In genomic region chr11:113974741-113975470, GRCh38 we compare ENCODE assay signal across 9 cellular contexts. TPM values are rescaled to one million over a fixed set of nuclear protein-coding genes. Genes with fewer than 3 reads are reported as not detected.
DNase-seq lines count a peak whose midpoint lies in the region; ATAC-seq, FAIRE-seq and TF ChIP-seq lines count a peak whose summit lies in the region.
"Had no signal": no experiment of that assay in that cellular context is flagged by ENCODE, and none has a peak within 500 bp of the region (broad histone marks: within the 10 kb centered on the region; RNA-seq: fewer than 3 reads in every experiment).

Gene HTR3A, plus strand, starts transcription at chr11:113975108. Its CDS starts 218 bp downstream, at chr11:113975326.

- H3K18ac ChIP-seq in H1 (ENCODE audit: extremely low read depth, low read length) = peak within 1 kb of the TSS; percentile 95

- H3K27me3 ChIP-seq in H1 (replicated peaks in 1 of 4; ENCODE audit: control insufficient read depth in 3 of 4, extremely low read depth in 1 of 4, insufficient read depth in 3 of 4, low read length in 3 of 4) = peaks cover 0 to 3% (median 0%) of the 10 kb centered on the region in 4 experiments; a peak in 1 of 7 replicates

- no peak for FAIRE-seq in H1 (lab: Jason Lieb, UNC)

- TF ChIP-seq CTCF in H1 (IDR thresholded peaks at IDR 0.05; ENCODE audit: control extremely low read depth in 1 of 3, insufficient read depth in 1 of 3, low read depth in 1 of 3, low read length in 3 of 3) = peak in 1 of 3 experiments; percentile 32; a peak in 1 of 4 replicates

- H3K9me3 Mint-ChIP-seq in naive B cell = no peaks in the 10 kb centered on the region

- no peaks in the 10 kb centered on the region for H3K27me3 Mint-ChIP-seq in naive B cell

- H3K4ac ChIP-seq in H1 (replicated peaks; ENCODE audit: insufficient read length, low read depth, low read length) = peak within 1 kb of the TSS; percentile 22

- no peaks in the 10 kb centered on the region for H3K79me2 ChIP-seq in H1 (ENCODE audit: control insufficient read depth in 1 of 2, insufficient read depth in 2 of 2, low read length in 2 of 2)

- no peak for ATAC-seq in naive B cell (ENCODE audit: low read depth in 2 of 2)

- peak; percentile 92 for DNase-seq in NCI-H2171 treated with DMSO at 0.1 percent for 48 hours (lab: John Stamatoyannopoulos, UW)
- peak; percentile 43 to 76 for DNase-seq in H1 (ENCODE audit: low read depth in 1 of 2, low spot score in 2 of 2)
- DNase-seq in naive B cell = no peak
- DNase-seq in NAMALWA (ENCODE audit: low spot score) = no peak
- no peak for DNase-seq in ureter (ENCODE audit: low spot score)
- no peak for DNase-seq in SKM-1 (lab: John Stamatoyannopoulos, UW; ENCODE audit: unreplicated experiment)
- DNase-seq in GOT3 (lab: John Stamatoyannopoulos, UW) = no peak

- peak within 1 kb of the TSS; percentile 56; the same call in 1 of the 2 replicates for H2BK20ac ChIP-seq in H1 (ENCODE audit: low read length)

- peaks cover 44 to 75% (median 71%) of the 10 kb centered on the region in 3 donors for H3K4me1 Mint-ChIP-seq in naive B cell

- H2BK120ac ChIP-seq in H1 (replicated peaks; ENCODE audit: low read depth, low read length) = no peak within 1 kb of the TSS

- peak within 1 kb of the TSS; percentile 38 for H4K91ac ChIP-seq in H1 (replicated peaks; ENCODE audit: insufficient read length, low read length)

- no peak; a peak in 1 of 4 replicates for TF ChIP-seq RAD21 in H1 (IDR thresholded peaks at IDR 0.05 in 1 of 2, conservative IDR thresholded peaks at IDR 0.05 in 1 of 2; ENCODE audit: low read depth in 2 of 2, low read length in 2 of 2)

- CTCF ChIA-PET in H1 (lab: Charles Lee; ENCODE audit: partially characterized antibody) = interaction anchor here (1.0 to 3.6 kb wide), 17 partner anchors 9 to 287 kb away, joined by 3 to 30 read pairs (median 4); partner anchors contain the start of gene HTR3B

- H3K4me2 ChIP-seq in H1 (ENCODE audit: insufficient read depth in 1 of 2, low read depth in 2 of 2, low read length in 2 of 2) = peak within 1 kb of the TSS; percentile 58 to 65
- H3K4me2 ChIP-seq: KMS-11 had no signal

- H2BK5ac ChIP-seq in H1 (ENCODE audit: low read depth, low read length) = peak within 1 kb of the TSS; percentile 79; the same call in 1 of the 2 replicates

- peak within 1 kb of the TSS in 1 of 4 experiments; percentile 26; a peak in 3 of 8 replicates for H3K4me3 ChIP-seq in H1 (ENCODE audit: extremely low read depth in 1 of 4, insufficient read depth in 2 of 4, low read depth in 3 of 4, low read length in 4 of 4)

- H3K56ac ChIP-seq in H1 (replicated peaks; ENCODE audit: insufficient read length, low read depth, low read length) = no peak within 1 kb of the TSS

- TF ChIP-seq POLR2A in H1 (IDR thresholded peaks at IDR 0.05; ENCODE audit: control extremely low read depth in 1 of 2, low read depth in 2 of 2, low read length in 2 of 2) = no peak

- no peaks in the 10 kb centered on the region for H3K36me3 ChIP-seq in ES-I3 (ENCODE audit: insufficient read depth, low read length)
- no peaks in the 10 kb centered on the region for H3K36me3 ChIP-seq in H1 (ENCODE audit: control insufficient read depth in 2 of 4, insufficient read depth in 4 of 4, low read length in 3 of 4)

- no peaks in the 10 kb centered on the region for H3K79me1 ChIP-seq in H1 (ENCODE audit: low read depth, low read length)

- no peaks in the 10 kb centered on the region for H3K9me3 ChIP-seq in ES-I3 (ENCODE audit: control insufficient read depth, insufficient read depth, low read length)
- no peaks in the 10 kb centered on the region for H3K9me3 ChIP-seq in H1 (ENCODE audit: insufficient read depth in 2 of 2, low read depth in 1 of 2, low read length in 1 of 2)

- no peak within 1 kb of the TSS for H3K14ac ChIP-seq in H1 (ENCODE audit: insufficient read length)

- peak within 1 kb of the TSS; percentile 81; the same call in 1 of the 2 replicates for H2BK12ac ChIP-seq in H1 (ENCODE audit: low read depth, low read length)

- peak within 1 kb of the TSS; percentile 50; the same call in 1 of the 2 replicates for H2BK15ac ChIP-seq in H1 (ENCODE audit: low read length)

- TF ChIP-seq EP300 in H1 (IDR thresholded peaks at IDR 0.05; ENCODE audit: borderline replicate concordance in 1 of 2, low read depth in 2 of 2, low read length in 2 of 2) = no peak

- no peaks in the 10 kb centered on the region for H3K36me3 Mint-ChIP-seq in naive B cell

- POLR2A ChIA-PET in H1 (lab: Charles Lee; ENCODE audit: partially characterized antibody) = no interaction called here

- H4K20me1 ChIP-seq in H1 (replicated peaks in 1 of 2; ENCODE audit: control insufficient read depth in 1 of 2, insufficient read depth in 2 of 2, low read length in 2 of 2) = no peaks in the 10 kb centered on the region

- H4K5ac ChIP-seq in H1 (ENCODE audit: insufficient read length, low read depth, low read length) = no peak within 1 kb of the TSS

- 22% methylated on average over 12 of the region's 12 CpGs; no CpG with 5 or more reads in 1 of the 2 experiments for WGBS in H1 (ENCODE audit: extremely low coverage in 1 of 2, insufficient coverage in 1 of 2, insufficient read length in 1 of 2, insufficient replicate concordance in 2 of 2, low coverage in 1 of 2, low lambda C conversion rate in 2 of 2, missing lambda C conversion rate in 1 of 2), 2 experiments

- H3K4me1 ChIP-seq in ES-I3 (ENCODE audit: insufficient read depth, low read length) = peaks cover 3% of the 10 kb centered on the region; the same call in 1 of the 2 replicates
- peaks cover 0 to 14% (median 13%) of the 10 kb centered on the region in 4 experiments; a peak in 6 of 7 replicates for H3K4me1 ChIP-seq in H1 (replicated peaks in 1 of 4; ENCODE audit: control insufficient read depth in 3 of 4, insufficient read depth in 4 of 4, low read length in 3 of 4)

- peak within 1 kb of the TSS; percentile 90 to 99 (median 95) for H3K27ac Mint-ChIP-seq in naive B cell

- peaks cover 6% of the 10 kb centered on the region for H3K23me2 ChIP-seq in H1 (ENCODE audit: low read depth, low read length)

- H4K8ac ChIP-seq in H1 (ENCODE audit: extremely low read depth, insufficient read depth, low read length) = peak within 1 kb of the TSS; percentile 47

- H2AK5ac ChIP-seq in H1 (ENCODE audit: low read depth, low read length) = no peak within 1 kb of the TSS

- H3K9ac ChIP-seq in ES-I3 (ENCODE audit: low read depth, low read length) = peak within 1 kb of the TSS; percentile 23; the same call in 1 of the 2 replicates
- H3K9ac ChIP-seq in H1 (replicated peaks in 1 of 4; ENCODE audit: extremely low read depth in 1 of 4, low read depth in 3 of 4, low read length in 3 of 4) = no peak within 1 kb of the TSS; a peak in 1 of 7 replicates
- H3K9ac ChIP-seq: KMS-11 had no signal

- H2AFZ ChIP-seq in H1 (ENCODE audit: low read length) = peak within 1 kb of the TSS; percentile 94

- H3K23ac ChIP-seq in H1 (ENCODE audit: insufficient read length) = no peak within 1 kb of the TSS

- H3K4me3 Mint-ChIP-seq in naive B cell = peak within 1 kb of the TSS in 7 of 8 donors; percentile 9 to 79 (median 51)

- H3K27ac ChIP-seq in H1 (ENCODE audit: low read depth, low read length) = no peak within 1 kb of the TSS
- H3K27ac ChIP-seq: KMS-11 had no signal

TF ChIP-seq in H1, 55 proteins besides CTCF, POLR2A, EP300 and RAD21 (continues in another document):
- TF ChIP-seq CBX5 (IDR thresholded peaks at IDR 0.05; ENCODE audit: low read depth, low read length) (no peak), POLR2AphosphoS5 (IDR thresholded peaks at IDR 0.05; ENCODE audit: low read depth, low read length) (no peak), KDM5A (IDR thresholded peaks at IDR 0.05; ENCODE audit: low read length) (no peak), ZNF274 (IDR thresholded peaks at IDR 0.05; ENCODE audit: borderline replicate concordance, extremely low read depth, low read length) (no peak), RFX5 (IDR thresholded peaks at IDR 0.05; ENCODE audit: borderline replicate concordance, low read depth, low read length) (no peak), NANOG (IDR thresholded peaks at IDR 0.05; ENCODE audit: insufficient read depth, low read depth, low read length, poor library complexity, severe bottlenecking) (no peak), GTF2F1 (IDR thresholded peaks at IDR 0.05; ENCODE audit: borderline replicate concordance, low read depth, low read length) (no peak), SP1 (IDR thresholded peaks at IDR 0.05; ENCODE audit: low read depth, low read length) (no peak), FOSL1 (IDR thresholded peaks at IDR 0.05; ENCODE audit: insufficient read depth, low read depth, low read length) (no peak), MAFK (IDR thresholded peaks at IDR 0.05; ENCODE audit: low read depth, low read length) (no peak), SIRT6 (IDR thresholded peaks at IDR 0.05; ENCODE audit: low read length) (no peak), ASH2L (IDR thresholded peaks at IDR 0.05; ENCODE audit: low read length) (no peak), PHF8 (conservative IDR thresholded peaks at IDR 0.05; ENCODE audit: low read depth, low read length) (no peak), ATF2 (IDR thresholded peaks at IDR 0.05; ENCODE audit: low read length) (no peak), RNF2 (IDR thresholded peaks at IDR 0.05; ENCODE audit: borderline replicate concordance, low read depth, low read length, missing control alignments, poor library complexity, severe bottlenecking) (no peak), YY1 (IDR thresholded peaks at IDR 0.05; ENCODE audit: low read depth, low read length) (peak; percentile 62; the same call in 1 of the 2 replicates)

RNA-seq across cellular contexts. Expression of gene HTR3A, which starts in this region (rescaled TPM):
- 6.5 and 7.5 TPM in 2 replicates for total RNA-seq in H1 (2021; fragmentation: NEBNext Ultra II Directional; extraction: Animal tissue kit (Norgen Biotek cat#: 25700))
- polyA plus RNA-seq in H1 (2011; rRNA removed) (8.9 and 9.3 TPM in 2 replicates), naive B cell (ENCODE audit: low read depth in 6 of 6) (10 to 100 TPM in 1 of 6 donors, 1 to 10 TPM in 5; 1.8 to 16.1 (median 4.4) TPM)
- polyA plus RNA-seq in H1 (2011; cell fraction: cytosol; rRNA removed) = 8.3 TPM
- 9.4 TPM for polyA plus RNA-seq in H1 (2011; cell fraction: nucleus; rRNA removed)
- 5.6 to 8.5 TPM (median 7.1 TPM) in 4 replicates for polyA plus RNA-seq in H1 (2012, experiment 1 of 2)
- polyA plus RNA-seq in H1 (2012, experiment 2 of 2) = 7.9 TPM
- polyA plus RNA-seq in H1 (2013, experiment 1 of 2) = 6.6 TPM
- 7.9 TPM for polyA plus RNA-seq in H1 (2013, experiment 2 of 2)
- polyA minus RNA-seq in H1 (2011; rRNA and poly(A)+ RNA removed) = 9.5 and 11.4 TPM in 2 replicates
- 2.8 TPM for polyA minus RNA-seq in H1 (2011; cell fraction: cytosol; rRNA and poly(A)+ RNA removed)
- polyA minus RNA-seq in H1 (2011; cell fraction: nucleus; rRNA and poly(A)+ RNA removed) = 4.7 TPM
- total RNA-seq in ureter = not detected

Comparison
In these comparisons a context has a peak if more than half of its experiments do, and no peak if none do; other contexts are left out.
1. DNase-seq: peak in NCI-H2171 treated with DMSO at 0.1 percent for 48 hours (single experiment) and H1 (2 of 2); none in naive B cell (single experiment), NAMALWA (single experiment), ureter (single experiment), SKM-1 (single experiment) and GOT3 (single experiment).